ENCODE assay signal across 8 cellular contexts in genomic region chr10:29496341-29497162, GRCh38.
DNase-seq lines count a peak whose midpoint lies in the region; ATAC-seq and TF ChIP-seq lines count a peak whose summit lies in the region.

No MANE protein-coding gene starts in this region.

- H3K4me3 Mint-ChIP-seq in neural progenitor cell: no peak overlapping the region

- H4K20me1 ChIP-seq in OCI-LY3 (ENCODE audit: insufficient read depth, low read length): no peaks in the 10 kb centered on the region
- peaks cover 2% of the 10 kb centered on the region for H4K20me1 ChIP-seq in neural progenitor cell (ENCODE audit: low read depth)

- H3K27ac ChIP-seq in OCI-LY3 (ENCODE audit: low read length) (no peak overlapping the region), neural progenitor cell (no peak overlapping the region)

- H3K27me3 Mint-ChIP-seq in neural progenitor cell (ENCODE audit: insufficient read depth, low read depth): no peaks in the 10 kb centered on the region

- peaks cover 14% of the 10 kb centered on the region for H3K4me1 Mint-ChIP-seq in neural progenitor cell

- H3K4me3 ChIP-seq in OCI-LY3 (ENCODE audit: low read length) (peak overlapping the region; percentile 47), neural progenitor cell (no peak overlapping the region)

- H2AFZ ChIP-seq in OCI-LY3 (ENCODE audit: low read depth, low read length): no peak overlapping the region
- no peak overlapping the region for H2AFZ ChIP-seq in neural progenitor cell (replicated peaks)

- DNase-seq in NCI-H1436 (lab: John Stamatoyannopoulos, UW) (peak; percentile 51), NCI-H1436 treated with DMSO at 0.1 percent for 48 hours (lab: John Stamatoyannopoulos, UW) (no peak), activated T-helper 1 cell treated with Interleukin-2 at 50 U/mL for 16 hours (ENCODE audit: low read depth) (peak; percentile 37), fibroblast of the conjunctiva (ENCODE audit: low read depth) (peak; percentile 34), neural progenitor cell (ENCODE audit: low spot score) (peak; percentile 87), superior temporal gyrus (ENCODE audit: extremely low spot score) (peak; percentile 78)

- no peaks in the 10 kb centered on the region for H3F3A ChIP-seq in neural progenitor cell (ENCODE audit: low read depth)

- no peaks in the 10 kb centered on the region for H3K27me3 ChIP-seq in OCI-LY3 (ENCODE audit: low read depth, low read length)
- H3K27me3 ChIP-seq in neural progenitor cell: no peaks in the 10 kb centered on the region

- H3K9ac ChIP-seq in OCI-LY3 (ENCODE audit: low read length) (no peak overlapping the region), neural progenitor cell (no peak overlapping the region)

- H3K9me3 ChIP-seq in OCI-LY3 (ENCODE audit: insufficient read depth, low read length) (no peaks in the 10 kb centered on the region), neural progenitor cell (ENCODE audit: low read depth) (no peaks in the 10 kb centered on the region)

- H3K79me2 ChIP-seq in OCI-LY3 (ENCODE audit: low read length) (no peaks in the 10 kb centered on the region), neural progenitor cell (ENCODE audit: low read depth) (no peaks in the 10 kb centered on the region)

- peaks cover 11% of the 10 kb centered on the region for H3K36me3 Mint-ChIP-seq in neural progenitor cell

- peak overlapping the region; percentile 60 for H3K4me2 ChIP-seq in OCI-LY3 (ENCODE audit: low read length)
- H3K4me2 ChIP-seq in neural progenitor cell: no peak overlapping the region

- H3K36me3 ChIP-seq in OCI-LY3 (replicated peaks; ENCODE audit: low read depth, low read length) (no peaks in the 10 kb centered on the region), neural progenitor cell (no peaks in the 10 kb centered on the region)

- H3K9me3 Mint-ChIP-seq in neural progenitor cell: no peaks in the 10 kb centered on the region

- H3K4me1 ChIP-seq in OCI-LY3 (ENCODE audit: low read length) (peaks cover 10% of the 10 kb centered on the region), neural progenitor cell (no peaks in the 10 kb centered on the region)

- peak; percentile 67 for ATAC-seq in HG02981 (IDR thresholded peaks at IDR 0.05; ENCODE audit: unreplicated experiment)

- H3K27ac Mint-ChIP-seq in neural progenitor cell: no peak overlapping the region

- peak; percentile 84 for TF ChIP-seq CTCF in OCI-LY3 (IDR thresholded peaks at IDR 0.05; ENCODE audit: low read depth, low read length)
- TF ChIP-seq CTCF in neural progenitor cell (IDR thresholded peaks at IDR 0.05): peak; percentile 99
